20 cellular contexts compared by ENCODE assay signal in genomic region chr6:24788031-24788665, GRCh38. TPM values are rescaled to one million over a fixed set of nuclear protein-coding genes. Genes with fewer than 3 reads are reported as not detected.
DNase-seq lines count a peak whose midpoint lies in the region; ATAC-seq, FAIRE-seq and TF ChIP-seq lines count a peak whose summit lies in the region.
"Had no signal": no experiment of that assay in that cellular context is flagged by ENCODE, and none has a peak within 500 bp of the region (broad histone marks: within the 10 kb centered on the region; RNA-seq: fewer than 3 reads in every experiment).

No MANE protein-coding gene starts in this region.

- H3F3A ChIP-seq in PC-3 (ENCODE audit: low read length, unreplicated experiment) = no peaks in the 10 kb centered on the region

- in situ Hi-C loops in HepG2 (cut with HindIII; ENCODE audit: extremely low pct_ligation_motif_present, low pct_unique_long_range_greater_than_20kb) = no loop called here

- DNase-seq in HepG2 (ENCODE audit: low spot score) = no peak
- no peak for DNase-seq in right lobe of liver
- DNase-seq in PC-3 = peak; percentile 59
- DNase-seq in astrocyte (ENCODE audit: low read depth) = no peak
- DNase-seq in stimulated activated naive B cell treated with anti-CD40 and anti-IgM and Interleukin-4, amounts not matched to agents 10 μg/mL and 1 μg/mL and 100 μg/mL, for 72 hours = no peak
- DNase-seq in cerebellar nuclear complex (lab: John Stamatoyannopoulos, UW) = no peak
- no peak for DNase-seq in C1 segment of cervical spinal cord (lab: John Stamatoyannopoulos, UW)
- DNase-seq: esophagus squamous epithelium, H9, head of caudate nucleus, NCI-H187 treated with DMSO at 0.1 percent for 48 hours, NCI-H446 treated with DMSO at 0.1 percent for 48 hours, sigmoid colon had no signal

- H3K9ac ChIP-seq in HepG2 (ENCODE audit: insufficient read depth, low read depth, low read length) = no peak overlapping the region
- no peak overlapping the region for H3K9ac ChIP-seq in PC-3 (ENCODE audit: low read length)
- H3K9ac ChIP-seq in astrocyte (ENCODE audit: low read length) = no peak overlapping the region

- no peak for FAIRE-seq in HepG2 (lab: Jason Lieb, UNC)
- no peak for FAIRE-seq in astrocyte (lab: Jason Lieb, UNC)

- H3K27ac ChIP-seq in HepG2 (ENCODE audit: extremely low read length, insufficient read depth, low read length) (no peak overlapping the region), right lobe of liver (no peak overlapping the region), PC-3 (ENCODE audit: low read length) (no peak overlapping the region), astrocyte (ENCODE audit: low read depth, low read length) (no peak overlapping the region)
- H3K27ac ChIP-seq: esophagus squamous epithelium, sigmoid colon, thoracic aorta had no signal

- CTCF ChIA-PET in HepG2 (lab: Yijun Ruan, JAX; ENCODE audit: low intra/inter-chr PET ratio, low total read pairs) = no interaction called here
- CTCF ChIA-PET in PC-3 (lab: Charles Lee) = interaction anchor here (0.7 kb wide), 1 partner anchor 238 kb away, joined by 4 read pairs; no protein-coding TSS in a partner anchor

- H2AFZ ChIP-seq in HepG2 (ENCODE audit: low read length) (no peak overlapping the region), PC-3 (ENCODE audit: low read length) (no peak overlapping the region), astrocyte (ENCODE audit: low read depth, low read length) (no peak overlapping the region)

- H3K4me2 ChIP-seq in HepG2 (ENCODE audit: low read depth, low read length) = no peak overlapping the region
- no peak overlapping the region for H3K4me2 ChIP-seq in PC-3 (ENCODE audit: low read length)
- no peak overlapping the region for H3K4me2 ChIP-seq in astrocyte (ENCODE audit: low read length)

- no peak for TF ChIP-seq RAD21 in HepG2 (CRISPR knock-in tag; IDR thresholded peaks at IDR 0.05)

- H3K4me1 ChIP-seq in HepG2 (ENCODE audit: insufficient read depth, low read length) (no peaks in the 10 kb centered on the region), right lobe of liver (no peaks in the 10 kb centered on the region), PC-3 (ENCODE audit: insufficient read depth, low read length) (0 out of 2 replicates have a peak, but pooled peaks cover 6% of the 10 kb centered on the region), astrocyte (ENCODE audit: insufficient read depth, low read length) (no peaks in the 10 kb centered on the region)
- H3K4me1 ChIP-seq: Caco-2, esophagus squamous epithelium, sigmoid colon had no signal

- H3K4me1 Mint-ChIP-seq in astrocyte (ENCODE audit: low read depth, unreplicated experiment) = no peaks in the 10 kb centered on the region
- peaks cover 0 to 10% of the 10 kb centered on the region in 2 donors for H3K4me1 Mint-ChIP-seq in stimulated activated naive B cell treated with anti-CD40 and anti-IgM and Interleukin-4, amounts not matched to agents 10 μg/mL and 1 μg/mL and 100 μg/mL, for 72 hours
- H3K4me1 Mint-ChIP-seq: H9 had no signal

- peak overlapping the region; percentile 53 for H3K27ac Mint-ChIP-seq in astrocyte (ENCODE audit: unreplicated experiment)
- no peak overlapping the region for H3K27ac Mint-ChIP-seq in stimulated activated naive B cell treated with anti-CD40 and anti-IgM and Interleukin-4, amounts not matched to agents 10 μg/mL and 1 μg/mL and 100 μg/mL, for 72 hours

- intact Hi-C loops in HepG2 (cut with micrococcal nuclease; ENCODE audit: unreplicated experiment) (no loop called here), right lobe of liver (cut with DNase I) (no loop called here), PC-3 (cut with micrococcal nuclease) (no loop called here)

- H3K9me3 ChIP-seq in HepG2 (ENCODE audit: low read length) (no peaks in the 10 kb centered on the region), right lobe of liver (no peaks in the 10 kb centered on the region), PC-3 (ENCODE audit: low read length) (no peaks in the 10 kb centered on the region), astrocyte (ENCODE audit: insufficient read depth, low read depth, low read length) (no peaks in the 10 kb centered on the region)
- H3K9me3 ChIP-seq: Caco-2, esophagus squamous epithelium, sigmoid colon, thoracic aorta had no signal

- TF ChIP-seq POLR2A in HepG2 (IDR thresholded peaks at IDR 0.05; ENCODE audit: insufficient read depth in 1 of 2, low read depth in 2 of 2, low read length in 2 of 2) (no peak), right lobe of liver (IDR thresholded peaks at IDR 0.05) (no peak)

- no peaks in the 10 kb centered on the region for H3K36me3 Mint-ChIP-seq in astrocyte (ENCODE audit: low read depth, unreplicated experiment)
- peaks cover 33% of the 10 kb centered on the region in 2 donors for H3K36me3 Mint-ChIP-seq in stimulated activated naive B cell treated with anti-CD40 and anti-IgM and Interleukin-4, amounts not matched to agents 10 μg/mL and 1 μg/mL and 100 μg/mL, for 72 hours

- H3K4me3 ChIP-seq in HepG2 (replicated peaks in 1 of 3; ENCODE audit: insufficient read depth in 1 of 3, low read depth in 2 of 3, low read length in 3 of 3) = no peak overlapping the region
- H3K4me3 ChIP-seq in right lobe of liver = no peak overlapping the region
- H3K4me3 ChIP-seq in PC-3 (ENCODE audit: low read length) = no peak overlapping the region
- no peak overlapping the region for H3K4me3 ChIP-seq in astrocyte (ENCODE audit: insufficient read depth, low read depth, low read length)
- H3K4me3 ChIP-seq: esophagus squamous epithelium, lung, sigmoid colon, thoracic aorta had no signal

- peaks cover 8 to 38% of the 10 kb centered on the region in 2 experiments for H3K36me3 ChIP-seq in HepG2 (replicated peaks in 1 of 2; ENCODE audit: control insufficient read depth in 1 of 2, insufficient read depth in 2 of 2, low read length in 2 of 2)
- peaks cover 0 to 24% (median 2%) of the 10 kb centered on the region in 4 donors for H3K36me3 ChIP-seq in right lobe of liver
- H3K36me3 ChIP-seq in PC-3 (ENCODE audit: low read depth, low read length) = peaks cover 43% of the 10 kb centered on the region
- peaks cover 17% of the 10 kb centered on the region for H3K36me3 ChIP-seq in astrocyte (ENCODE audit: insufficient read depth, low read length)

- H3K79me2 ChIP-seq in HepG2 (ENCODE audit: insufficient read depth, low read length) (no peaks in the 10 kb centered on the region), PC-3 (ENCODE audit: low read length) (0 out of 2 replicates have a peak, but pooled peaks cover under 1% of the 10 kb centered on the region), astrocyte (ENCODE audit: insufficient read depth, low read length) (no peaks in the 10 kb centered on the region)

- H3K4me3 Mint-ChIP-seq in astrocyte (ENCODE audit: unreplicated experiment) = no peak overlapping the region
- no peak overlapping the region for H3K4me3 Mint-ChIP-seq in stimulated activated naive B cell treated with anti-CD40 and anti-IgM and Interleukin-4, amounts not matched to agents 10 μg/mL and 1 μg/mL and 100 μg/mL, for 72 hours
- H3K4me3 Mint-ChIP-seq: H9 had no signal

- H3K9me3 Mint-ChIP-seq in astrocyte (ENCODE audit: unreplicated experiment) = no peaks in the 10 kb centered on the region
- H3K9me3 Mint-ChIP-seq in stimulated activated naive B cell treated with anti-CD40 and anti-IgM and Interleukin-4, amounts not matched to agents 10 μg/mL and 1 μg/mL and 100 μg/mL, for 72 hours = no peaks in the 10 kb centered on the region
- H3K9me3 Mint-ChIP-seq: H9 had no signal

- WGBS in HepG2 (ENCODE audit: low lambda C conversion rate) = 95% methylated on average over 4 of the region's 4 CpGs
- 83% methylated on average over 4 of the region's 4 CpGs for WGBS in right lobe of liver (ENCODE audit: insufficient coverage, low coverage, low lambda C conversion rate, missing lambda C conversion rate)

- no peak for TF ChIP-seq CTCF in HepG2 (CRISPR knock-in tag; IDR thresholded peaks at IDR 0.05)
- TF ChIP-seq CTCF in right lobe of liver (IDR thresholded peaks at IDR 0.05) = no peak
- no peak for TF ChIP-seq CTCF in PC-3 (conservative IDR thresholded peaks at IDR 0.05; ENCODE audit: low read depth, low read length)
- no peak for TF ChIP-seq CTCF in astrocyte (IDR thresholded peaks at IDR 0.05; ENCODE audit: insufficient read depth, low read depth, low read length)

- no peaks in the 10 kb centered on the region for H3K9me2 ChIP-seq in PC-3 (replicated peaks; ENCODE audit: low read length)

- POLR2A ChIA-PET in HepG2 (lab: Yijun Ruan, JAX) (no interaction called here), PC-3 (lab: Charles Lee; ENCODE audit: unreplicated experiment) (no interaction called here)

- ATAC-seq in HepG2 = no peak; the same call in 1 of the 3 replicates
- no peak for ATAC-seq in right lobe of liver
- ATAC-seq in PC-3 = peak; percentile 76
- peak; percentile 38 to 48 for ATAC-seq in stimulated activated naive B cell treated with anti-CD40 and anti-IgM and Interleukin-4, amounts not matched to agents 10 μg/mL and 1 μg/mL and 100 μg/mL, for 72 hours (replicated peaks)

- no peaks in the 10 kb centered on the region for H3K27me3 Mint-ChIP-seq in astrocyte (ENCODE audit: low read depth, unreplicated experiment)
- H3K27me3 Mint-ChIP-seq in stimulated activated naive B cell treated with anti-CD40 and anti-IgM and Interleukin-4, amounts not matched to agents 10 μg/mL and 1 μg/mL and 100 μg/mL, for 72 hours = no peaks in the 10 kb centered on the region

- BruUV-seq in HepG2 (replicated peaks; lab: Mats Ljungman, UMichigan) = TSS peak; percentile 35
- TSS peak; percentile 18 for BruUV-seq in PC-3 (replicated peaks; lab: Mats Ljungman, UMichigan)

- no peaks in the 10 kb centered on the region for H3K27me3 ChIP-seq in HepG2 (ENCODE audit: control insufficient read depth in 1 of 2, insufficient read depth in 2 of 2, low read length in 2 of 2)
- no peaks in the 10 kb centered on the region for H3K27me3 ChIP-seq in right lobe of liver
- no peaks in the 10 kb centered on the region for H3K27me3 ChIP-seq in PC-3 (ENCODE audit: low read length)
- H3K27me3 ChIP-seq in astrocyte (ENCODE audit: insufficient read depth, low read length) = no peaks in the 10 kb centered on the region
- H3K27me3 ChIP-seq: esophagus squamous epithelium, sigmoid colon had no signal

- no peaks in the 10 kb centered on the region for H4K20me1 ChIP-seq in HepG2 (ENCODE audit: insufficient read depth, low read length)
- H4K20me1 ChIP-seq in PC-3 (ENCODE audit: low read length) = no peaks in the 10 kb centered on the region
- no peaks in the 10 kb centered on the region for H4K20me1 ChIP-seq in astrocyte (ENCODE audit: insufficient read depth, low read length)

- no peak for TF ChIP-seq EP300 in HepG2 (IDR thresholded peaks at IDR 0.05; ENCODE audit: low read depth in 2 of 2, low read length in 2 of 2)
- no peak for TF ChIP-seq EP300 in HepG2 (CRISPR knock-in tag; IDR thresholded peaks at IDR 0.05; ENCODE audit: borderline replicate concordance)

RNA-seq across cellular contexts. Expression of gene ARMH2, which starts 10.6 kb away (rescaled TPM):
- total RNA-seq in HepG2 (2016; rRNA removed; fragmentation: Illumina TruSeq; extraction: Trizol) (not detected in 2 replicates), right lobe of liver (not detected), PC-3 (2014; rRNA removed) (not detected in 2 replicates), astrocyte (not detected in 2 replicates)
- total RNA-seq in HepG2 (2016; cell fraction: cytosol; rRNA removed; fragmentation: Illumina TruSeq; extraction: Trizol; ENCODE audit: low read depth) = not detected in 2 replicates
- not detected in 2 replicates for total RNA-seq in HepG2 (2016; cell fraction: insoluble cytoplasmic fraction; rRNA removed; fragmentation: Illumina TruSeq; extraction: Trizol)
- total RNA-seq in HepG2 (2016; cell fraction: membrane; rRNA removed; fragmentation: Illumina TruSeq; extraction: Trizol) = not detected in 2 replicates
- not detected in 2 replicates for total RNA-seq in HepG2 (2016; cell fraction: nucleus; rRNA removed; fragmentation: Illumina TruSeq; extraction: Trizol)
- polyA plus RNA-seq in HepG2 (2011; rRNA removed) = not detected in 2 replicates
- polyA plus RNA-seq in HepG2 (2011; cell fraction: cytosol; rRNA removed) = not detected in 2 replicates
- not detected in 2 replicates for polyA plus RNA-seq in HepG2 (2011; cell fraction: nucleus; rRNA removed)
- not detected in 2 replicates for polyA plus RNA-seq in HepG2 (2012)
- not detected in 2 replicates for polyA plus RNA-seq in HepG2 (2016; cell fraction: cytosol; fragmentation: Illumina TruSeq; extraction: Trizol; ENCODE audit: low read depth)
- polyA plus RNA-seq in HepG2 (2016; cell fraction: insoluble cytoplasmic fraction; fragmentation: Illumina TruSeq; extraction: Trizol; ENCODE audit: low read depth) = not detected in 2 replicates
- polyA plus RNA-seq in HepG2 (2016; cell fraction: membrane; fragmentation: Illumina TruSeq; extraction: Trizol; ENCODE audit: low read depth) = not detected in 2 replicates
- not detected in 2 replicates for polyA plus RNA-seq in HepG2 (2016; cell fraction: nucleus; fragmentation: Illumina TruSeq; extraction: Trizol; ENCODE audit: insufficient read depth, low read depth)
- not detected in 2 replicates for polyA minus RNA-seq in HepG2 (2011; rRNA and poly(A)+ RNA removed; ENCODE audit: low replicate concordance)
- not detected in 2 replicates for polyA minus RNA-seq in HepG2 (2011; cell fraction: cytosol; rRNA and poly(A)+ RNA removed)
- not detected in 2 replicates for polyA minus RNA-seq in HepG2 (2011; cell fraction: nucleus; rRNA and poly(A)+ RNA removed)
- total RNA-seq: Caco-2, cardiac septum, esophagus squamous epithelium, H9, myocyte, osteoblast, sigmoid colon, thoracic aorta had no signal
- polyA plus RNA-seq: adipose tissue had no signal

RNA-seq across cellular contexts. Expression of gene GMNN, which starts 13.4 kb away (rescaled TPM):
- 154 and 228 TPM in 2 replicates for total RNA-seq in HepG2 (2016; rRNA removed; fragmentation: Illumina TruSeq; extraction: Trizol)
- total RNA-seq in HepG2 (2016; cell fraction: cytosol; rRNA removed; fragmentation: Illumina TruSeq; extraction: Trizol; ENCODE audit: low read depth) = 56.6 and 64.1 TPM in 2 replicates
- 154 and 231 TPM in 2 replicates for total RNA-seq in HepG2 (2016; cell fraction: insoluble cytoplasmic fraction; rRNA removed; fragmentation: Illumina TruSeq; extraction: Trizol)
- total RNA-seq in HepG2 (2016; cell fraction: membrane; rRNA removed; fragmentation: Illumina TruSeq; extraction: Trizol) = 68.9 and 73.8 TPM in 2 replicates
- 108 and 117 TPM in 2 replicates for total RNA-seq in HepG2 (2016; cell fraction: nucleus; rRNA removed; fragmentation: Illumina TruSeq; extraction: Trizol)
- polyA plus RNA-seq in HepG2 (2011; rRNA removed) = 41.6 and 61.8 TPM in 2 replicates
- 38.6 and 39.1 TPM in 2 replicates for polyA plus RNA-seq in HepG2 (2011; cell fraction: cytosol; rRNA removed)
- polyA plus RNA-seq in HepG2 (2011; cell fraction: nucleus; rRNA removed) = 27.0 and 29.5 TPM in 2 replicates
- polyA plus RNA-seq in HepG2 (2012) = 64.4 and 82.5 TPM in 2 replicates
- 38.2 and 45.0 TPM in 2 replicates for polyA plus RNA-seq in HepG2 (2016; cell fraction: cytosol; fragmentation: Illumina TruSeq; extraction: Trizol; ENCODE audit: low read depth)
- 256 and 266 TPM in 2 replicates for polyA plus RNA-seq in HepG2 (2016; cell fraction: insoluble cytoplasmic fraction; fragmentation: Illumina TruSeq; extraction: Trizol; ENCODE audit: low read depth)
- polyA plus RNA-seq in HepG2 (2016; cell fraction: membrane; fragmentation: Illumina TruSeq; extraction: Trizol; ENCODE audit: low read depth) = 43.5 and 50.5 TPM in 2 replicates
- 137 and 150 TPM in 2 replicates for polyA plus RNA-seq in HepG2 (2016; cell fraction: nucleus; fragmentation: Illumina TruSeq; extraction: Trizol; ENCODE audit: insufficient read depth, low read depth)
- 38.8 and 71.1 TPM in 2 replicates for polyA minus RNA-seq in HepG2 (2011; rRNA and poly(A)+ RNA removed; ENCODE audit: low replicate concordance)
- 28.4 and 37.2 TPM in 2 replicates for polyA minus RNA-seq in HepG2 (2011; cell fraction: cytosol; rRNA and poly(A)+ RNA removed)
- 67.4 and 86.9 TPM in 2 replicates for polyA minus RNA-seq in HepG2 (2011; cell fraction: nucleus; rRNA and poly(A)+ RNA removed)
- total RNA-seq in right lobe of liver = 10 to 100 TPM in 2 of 6 experiments, 1 to 10 TPM in 4; 7.7 to 19.0 (median 8.3) TPM
- total RNA-seq in PC-3 (2014; rRNA removed) = 44.6 and 57.4 TPM in 2 replicates
- total RNA-seq in astrocyte = 13.0 and 16.4 TPM in 2 replicates

Comparison
In these comparisons a context has a peak if more than half of its experiments do, and no peak if none do; other contexts are left out.
1. ATAC-seq: peak in PC-3 (single experiment) and stimulated activated naive B cell treated with anti-CD40 and anti-IgM and Interleukin-4, amounts not matched to agents 10 μg/mL and 1 μg/mL and 100 μg/mL, for 72 hours (2 of 2); none in HepG2 (single experiment) and right lobe of liver (0 of 4).